In the genomic region with DNA sequence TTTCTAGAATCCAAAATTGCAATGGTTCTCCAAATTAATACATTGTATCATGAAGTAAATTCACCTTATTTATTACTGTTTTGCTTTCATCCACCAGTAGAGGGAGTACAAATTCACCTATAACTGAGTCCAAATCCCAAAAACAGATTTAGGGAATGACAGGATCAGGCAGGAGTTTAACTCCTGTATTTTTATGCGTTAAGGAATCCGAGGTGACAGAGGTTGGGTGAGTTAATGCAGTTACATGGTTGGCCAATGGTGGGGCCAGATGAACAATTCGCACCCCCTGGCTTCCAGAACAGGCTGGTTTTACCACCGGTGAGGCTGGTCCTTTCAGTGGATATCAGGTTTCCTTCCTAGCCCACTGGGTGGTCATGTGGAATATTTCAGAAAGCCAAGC, we compare ENCODE assay signal across 8 cellular contexts.
DNase-seq lines count a peak whose midpoint lies in the region; ATAC-seq and TF ChIP-seq lines count a peak whose summit lies in the region.

No MANE protein-coding gene starts in this region.

- intact Hi-C loops in left lung (cut with DNase I): loop anchor here in 1 of 2 donors (10.0 kb wide), 1 partner anchor 112 kb away; no protein-coding TSS in a partner anchor

- H3K27ac ChIP-seq in HL-60 (replicated peaks) (no peak overlapping the region), left lung (no peak overlapping the region)

- peak; percentile 63 for ATAC-seq in left lung
- no peak for ATAC-seq in GM19397 (IDR thresholded peaks at IDR 0.05; ENCODE audit: unreplicated experiment)
- no peak for ATAC-seq in HG03095 (IDR thresholded peaks at IDR 0.05; ENCODE audit: unreplicated experiment)

- H3K4me1 ChIP-seq in left lung: no peaks in the 10 kb centered on the region

- TF ChIP-seq CTCF in HL-60 (IDR thresholded peaks at IDR 0.05; ENCODE audit: insufficient read depth, low read length) (peak; percentile 16), astrocyte of the cerebellum (IDR thresholded peaks at IDR 0.05; ENCODE audit: low read depth, low read length, missing control alignments) (peak; percentile 56), left lung (IDR thresholded peaks at IDR 0.05) (peak; percentile 18 to 55)

- no peaks in the 10 kb centered on the region for H3K36me3 ChIP-seq in left lung

- in situ Hi-C loops in astrocyte of the cerebellum (cut with HindIII; ENCODE audit: low sequenced_read_pairs): no loop called here

- H3K27me3 ChIP-seq in HL-60 (ENCODE audit: insufficient read depth, poor library complexity, severe bottlenecking) (no peaks in the 10 kb centered on the region), left lung (no peaks in the 10 kb centered on the region)

- peak; percentile 38 for DNase-seq in AG20443 (ENCODE audit: low spot score)
- DNase-seq in HL-60 (ENCODE audit: low read depth in 1 of 2, low spot score in 1 of 2): no peak
- DNase-seq in astrocyte of the cerebellum (ENCODE audit: low read depth): peak; percentile 23
- DNase-seq in left lung: no peak
- no peak for DNase-seq in CD1c-positive myeloid dendritic cell (ENCODE audit: extremely low spot score)
- DNase-seq in HuH-7 (ENCODE audit: low spot score): no peak

- no peak overlapping the region for H3K4me3 ChIP-seq in HL-60 (replicated peaks; ENCODE audit: insufficient read depth, low read length)
- no peak overlapping the region for H3K4me3 ChIP-seq in astrocyte of the cerebellum (ENCODE audit: low read depth, low read length)
- H3K4me3 ChIP-seq in left lung: no peak overlapping the region

- H3K9me3 ChIP-seq in left lung: no peaks in the 10 kb centered on the region

Comparison
In these comparisons a context has a peak if more than half of its experiments do, and no peak if none do; other contexts are left out.
1. DNase-seq: peak in AG20443 (single experiment) and astrocyte of the cerebellum (single experiment); none in HL-60 (0 of 2), left lung (0 of 2), CD1c-positive myeloid dendritic cell (single experiment) and HuH-7 (single experiment).
2. Peak in every context shown above with its lines, with median percentiles within 50 percentile points of each other: CTCF ChIP-seq.